Comparison of ENCODE assay signal across 9 cellular contexts in the genomic region with DNA sequence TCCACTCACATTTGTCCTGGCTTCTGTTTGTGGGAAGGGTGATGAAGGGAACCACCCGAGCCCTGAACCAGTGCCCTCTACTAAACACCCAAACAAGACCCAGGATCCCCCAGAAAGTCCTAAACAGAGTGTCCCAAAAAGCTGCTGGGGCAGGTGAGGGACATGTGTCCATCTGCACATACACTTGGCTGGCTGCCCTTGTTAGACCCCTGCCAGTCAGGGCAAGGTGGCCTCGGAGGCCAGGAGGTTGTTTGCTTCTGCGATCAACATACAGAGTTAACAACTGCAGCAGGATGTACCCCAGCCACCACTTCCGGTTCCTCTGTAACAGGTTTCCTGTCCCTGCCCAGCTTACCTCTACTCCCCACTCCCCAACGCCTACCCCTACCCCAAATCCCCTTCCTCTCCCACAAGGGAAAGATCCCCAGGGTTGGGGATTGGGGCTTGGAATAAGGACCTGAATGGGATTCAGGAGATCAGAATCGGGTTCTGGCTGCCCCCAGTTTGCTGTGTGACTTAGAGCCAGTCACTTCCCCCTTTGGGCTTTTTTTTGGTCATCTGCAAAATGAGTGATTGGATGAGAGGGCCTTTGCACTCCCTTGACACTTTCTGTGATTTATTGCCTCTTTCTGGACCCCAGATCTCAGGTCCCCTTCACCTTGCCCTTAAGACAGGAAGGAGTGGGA. TPM values are rescaled to one million over a fixed set of nuclear protein-coding genes. Genes with fewer than 3 reads are reported as not detected.
DNase-seq lines count a peak whose midpoint lies in the region; ATAC-seq, FAIRE-seq and TF ChIP-seq lines count a peak whose summit lies in the region.
"Had no signal": no experiment of that assay in that cellular context is flagged by ENCODE, and none has a peak within 500 bp of the region (broad histone marks: within the 10 kb centered on the region; RNA-seq: fewer than 3 reads in every experiment).

No MANE protein-coding gene starts in this region.

- TF ChIP-seq POLR2A in HepG2 (IDR thresholded peaks at IDR 0.05; ENCODE audit: insufficient read depth in 1 of 2, low read depth in 2 of 2, low read length in 2 of 2) (no peak), vagina (IDR thresholded peaks at IDR 0.05) (no peak), lower leg skin (IDR thresholded peaks at IDR 0.05) (no peak)

- peak; percentile 60 for DNase-seq in cardiac septum (ENCODE audit: low spot score)
- DNase-seq in Right ventricle myocardium superior, result no peak
- peak; percentile 83 for DNase-seq in activated CD8-positive, alpha-beta memory T cell treated with anti-CD3 and anti-CD28 coated beads for 24 hours
- DNase-seq in HepG2 (ENCODE audit: low spot score), result no peak
- peak; percentile 70 to 77 for DNase-seq in vagina (ENCODE audit: extremely low spot score in 2 of 2)
- DNase-seq in NCI-H1694 (lab: John Stamatoyannopoulos, UW), result no peak
- no peak for DNase-seq in lower leg skin (ENCODE audit: low spot score in 2 of 2)
- DNase-seq: NCI-H748 treated with DMSO at 0.1 percent for 48 hours had no signal

- H3K27me3 ChIP-seq in HepG2 (ENCODE audit: control insufficient read depth in 1 of 2, insufficient read depth in 2 of 2, low read length in 2 of 2), result no peaks in the 10 kb centered on the region
- no peaks in the 10 kb centered on the region for H3K27me3 ChIP-seq in vagina

- 49% methylated on average over 5 of the region's 6 CpGs for WGBS in HepG2 (ENCODE audit: low lambda C conversion rate)
- 67 to 69% methylated on average over 6 of the region's 6 CpGs for WGBS in lower leg skin, 2 donors

- in situ Hi-C loops in HepG2 (cut with HindIII; ENCODE audit: extremely low pct_ligation_motif_present, low pct_unique_long_range_greater_than_20kb), result loop anchor here (10.0 kb wide), 1 partner anchor 423 kb away; the partner anchor contains the start of gene ARMC12

- TF ChIP-seq RAD21 in HepG2 (CRISPR knock-in tag; IDR thresholded peaks at IDR 0.05), result no peak

- H3K79me2 ChIP-seq in HepG2 (ENCODE audit: insufficient read depth, low read length), result no peaks in the 10 kb centered on the region

- H3K36me3 ChIP-seq in HepG2 (replicated peaks in 1 of 2; ENCODE audit: control insufficient read depth in 1 of 2, insufficient read depth in 2 of 2, low read length in 2 of 2), result no peaks in the 10 kb centered on the region
- H3K36me3 ChIP-seq in vagina, result no peaks in the 10 kb centered on the region

- H3K4me3 ChIP-seq in HepG2 (replicated peaks in 1 of 3; ENCODE audit: insufficient read depth in 1 of 3, low read depth in 2 of 3, low read length in 3 of 3) (no peak overlapping the region), vagina (no peak overlapping the region), lower leg skin (ENCODE audit: low read depth, poor library complexity, severe bottlenecking) (no peak overlapping the region)

- no peak overlapping the region for H3K9ac ChIP-seq in HepG2 (ENCODE audit: insufficient read depth, low read depth, low read length)

- TF ChIP-seq CTCF in HepG2 (CRISPR knock-in tag; IDR thresholded peaks at IDR 0.05) (no peak), vagina (IDR thresholded peaks at IDR 0.05) (no peak), lower leg skin (IDR thresholded peaks at IDR 0.05) (no peak)

- CTCF ChIA-PET in HepG2 (lab: Yijun Ruan, JAX; ENCODE audit: low intra/inter-chr PET ratio, low total read pairs), result no interaction called here

- POLR2A ChIA-PET in HepG2 (lab: Yijun Ruan, JAX), result interaction anchor here (1.3 kb wide), 1 partner anchor 9 kb away, joined by 3 read pairs; no protein-coding TSS in a partner anchor

- BruUV-seq in HepG2 (replicated peaks; lab: Mats Ljungman, UMichigan), result no TSS peak

- TF ChIP-seq EP300 in HepG2 (IDR thresholded peaks at IDR 0.05; ENCODE audit: low read depth in 2 of 2, low read length in 2 of 2) (no peak), HepG2 (CRISPR knock-in tag; IDR thresholded peaks at IDR 0.05; ENCODE audit: borderline replicate concordance) (no peak)

- ATAC-seq in Right ventricle myocardium superior (ENCODE audit: poor library complexity) (no peak), HepG2 (no peak), GM21360 (IDR thresholded peaks at IDR 0.05; ENCODE audit: unreplicated experiment) (no peak)

- no peak overlapping the region for H2AFZ ChIP-seq in HepG2 (ENCODE audit: low read length)

- no peaks in the 10 kb centered on the region for H4K20me1 ChIP-seq in HepG2 (ENCODE audit: insufficient read depth, low read length)

- H3K4me1 ChIP-seq in HepG2 (ENCODE audit: insufficient read depth, low read length), result no peaks in the 10 kb centered on the region
- no peaks in the 10 kb centered on the region for H3K4me1 ChIP-seq in vagina

- FAIRE-seq in HepG2 (lab: Jason Lieb, UNC), result no peak

- no peaks in the 10 kb centered on the region for H3K9me3 ChIP-seq in HepG2 (ENCODE audit: low read length)
- no peaks in the 10 kb centered on the region for H3K9me3 ChIP-seq in vagina

- intact Hi-C loops in cardiac septum (cut with DNase I) (no loop called here), Right ventricle myocardium superior (cut with DNase I) (no loop called here), HepG2 (cut with micrococcal nuclease; ENCODE audit: unreplicated experiment) (no loop called here), vagina (cut with DNase I) (loop anchor here (1.0 kb wide), 1 partner anchor 19 kb away; no protein-coding TSS in a partner anchor), lower leg skin (cut with DNase I; ENCODE audit: low total_unique reads) (no loop called here)

- H3K27ac ChIP-seq in HepG2 (ENCODE audit: extremely low read length, insufficient read depth, low read length) (no peak overlapping the region), vagina (no peak overlapping the region)

- H3K4me2 ChIP-seq in HepG2 (ENCODE audit: low read depth, low read length), result no peak overlapping the region

RNA-seq across cellular contexts. Expression of gene DEF6, which starts 13.9 kb away (rescaled TPM):
- total RNA-seq in cardiac septum, result 1.7 TPM
- 0.97 TPM for total RNA-seq in Right ventricle myocardium superior
- 9.6 and 10.0 TPM in 2 replicates for total RNA-seq in HepG2 (2016; rRNA removed; fragmentation: Illumina TruSeq; extraction: Trizol)
- 1.9 and 2.1 TPM in 2 replicates for total RNA-seq in HepG2 (2016; cell fraction: cytosol; rRNA removed; fragmentation: Illumina TruSeq; extraction: Trizol; ENCODE audit: low read depth)
- total RNA-seq in HepG2 (2016; cell fraction: insoluble cytoplasmic fraction; rRNA removed; fragmentation: Illumina TruSeq; extraction: Trizol), result 8.6 and 9.7 TPM in 2 replicates
- total RNA-seq in HepG2 (2016; cell fraction: membrane; rRNA removed; fragmentation: Illumina TruSeq; extraction: Trizol), result 4.0 TPM in 2 replicates
- 10.5 and 10.6 TPM in 2 replicates for total RNA-seq in HepG2 (2016; cell fraction: nucleus; rRNA removed; fragmentation: Illumina TruSeq; extraction: Trizol)
- 5.2 and 7.4 TPM in 2 replicates for polyA plus RNA-seq in HepG2 (2011; rRNA removed)
- polyA plus RNA-seq in HepG2 (2011; cell fraction: cytosol; rRNA removed), result 4.6 and 6.6 TPM in 2 replicates
- 18.1 and 24.9 TPM in 2 replicates for polyA plus RNA-seq in HepG2 (2011; cell fraction: nucleus; rRNA removed)
- polyA plus RNA-seq in HepG2 (2012), result 2.9 and 3.2 TPM in 2 replicates
- polyA plus RNA-seq in HepG2 (2016; cell fraction: cytosol; fragmentation: Illumina TruSeq; extraction: Trizol; ENCODE audit: low read depth), result 1.6 and 1.7 TPM in 2 replicates
- polyA plus RNA-seq in HepG2 (2016; cell fraction: insoluble cytoplasmic fraction; fragmentation: Illumina TruSeq; extraction: Trizol; ENCODE audit: low read depth), result 7.5 and 7.7 TPM in 2 replicates
- polyA plus RNA-seq in HepG2 (2016; cell fraction: membrane; fragmentation: Illumina TruSeq; extraction: Trizol; ENCODE audit: low read depth), result 3.6 TPM in 2 replicates
- 24.8 and 26.1 TPM in 2 replicates for polyA plus RNA-seq in HepG2 (2016; cell fraction: nucleus; fragmentation: Illumina TruSeq; extraction: Trizol; ENCODE audit: insufficient read depth, low read depth)
- polyA minus RNA-seq in HepG2 (2011; rRNA and poly(A)+ RNA removed; ENCODE audit: low replicate concordance), result 0.30 and 9.6 TPM in 2 replicates
- polyA minus RNA-seq in HepG2 (2011; cell fraction: cytosol; rRNA and poly(A)+ RNA removed), result 2.5 and 2.7 TPM in 2 replicates
- 4.6 and 5.2 TPM in 2 replicates for polyA minus RNA-seq in HepG2 (2011; cell fraction: nucleus; rRNA and poly(A)+ RNA removed)
- total RNA-seq in vagina, result 23.1 TPM
- total RNA-seq in lower leg skin, result 10 to 100 TPM; 30.1 to 53.3 (median 39.4) TPM

RNA-seq across cellular contexts. Expression of gene PPARD, which starts 30.8 kb away (rescaled TPM):
- 19.0 TPM for total RNA-seq in cardiac septum
- 12.8 TPM for total RNA-seq in Right ventricle myocardium superior
- 5.8 and 6.1 TPM in 2 replicates for total RNA-seq in HepG2 (2016; rRNA removed; fragmentation: Illumina TruSeq; extraction: Trizol)
- total RNA-seq in HepG2 (2016; cell fraction: cytosol; rRNA removed; fragmentation: Illumina TruSeq; extraction: Trizol; ENCODE audit: low read depth), result 2.7 and 2.8 TPM in 2 replicates
- total RNA-seq in HepG2 (2016; cell fraction: insoluble cytoplasmic fraction; rRNA removed; fragmentation: Illumina TruSeq; extraction: Trizol), result 4.8 and 5.7 TPM in 2 replicates
- total RNA-seq in HepG2 (2016; cell fraction: membrane; rRNA removed; fragmentation: Illumina TruSeq; extraction: Trizol), result 6.6 and 7.6 TPM in 2 replicates
- total RNA-seq in HepG2 (2016; cell fraction: nucleus; rRNA removed; fragmentation: Illumina TruSeq; extraction: Trizol), result 3.7 and 4.7 TPM in 2 replicates
- 13.3 and 16.2 TPM in 2 replicates for polyA plus RNA-seq in HepG2 (2011; rRNA removed)
- polyA plus RNA-seq in HepG2 (2011; cell fraction: cytosol; rRNA removed), result 11.1 and 13.7 TPM in 2 replicates
- polyA plus RNA-seq in HepG2 (2011; cell fraction: nucleus; rRNA removed), result 26.3 and 29.6 TPM in 2 replicates
- polyA plus RNA-seq in HepG2 (2012), result 10.1 and 11.2 TPM in 2 replicates
- 1.9 and 2.4 TPM in 2 replicates for polyA plus RNA-seq in HepG2 (2016; cell fraction: cytosol; fragmentation: Illumina TruSeq; extraction: Trizol; ENCODE audit: low read depth)
- 7.9 and 11.5 TPM in 2 replicates for polyA plus RNA-seq in HepG2 (2016; cell fraction: insoluble cytoplasmic fraction; fragmentation: Illumina TruSeq; extraction: Trizol; ENCODE audit: low read depth)
- 7.6 and 8.0 TPM in 2 replicates for polyA plus RNA-seq in HepG2 (2016; cell fraction: membrane; fragmentation: Illumina TruSeq; extraction: Trizol; ENCODE audit: low read depth)
- polyA plus RNA-seq in HepG2 (2016; cell fraction: nucleus; fragmentation: Illumina TruSeq; extraction: Trizol; ENCODE audit: insufficient read depth, low read depth), result 16.8 and 19.6 TPM in 2 replicates
- 8.4 and 18.8 TPM in 2 replicates for polyA minus RNA-seq in HepG2 (2011; rRNA and poly(A)+ RNA removed; ENCODE audit: low replicate concordance)
- polyA minus RNA-seq in HepG2 (2011; cell fraction: cytosol; rRNA and poly(A)+ RNA removed), result 6.6 and 6.9 TPM in 2 replicates
- polyA minus RNA-seq in HepG2 (2011; cell fraction: nucleus; rRNA and poly(A)+ RNA removed), result 5.6 and 5.7 TPM in 2 replicates
- total RNA-seq in vagina, result 21.9 TPM
- total RNA-seq in lower leg skin, result 10 to 100 TPM; 22.6 to 33.8 (median 27.1) TPM

RNA-seq across cellular contexts. Expression of gene ZNF76, which starts 52.0 kb away (rescaled TPM):
- total RNA-seq in cardiac septum (39.9 TPM), Right ventricle myocardium superior (35.3 TPM), HepG2 (2016; rRNA removed; fragmentation: Illumina TruSeq; extraction: Trizol) (11.8 and 13.2 TPM in 2 replicates), vagina (39.0 TPM), lower leg skin (10 to 100 TPM; 12.4 to 21.4 (median 16.8) TPM)
- 11.7 and 12.1 TPM in 2 replicates for total RNA-seq in HepG2 (2016; cell fraction: cytosol; rRNA removed; fragmentation: Illumina TruSeq; extraction: Trizol; ENCODE audit: low read depth)
- 9.9 and 12.7 TPM in 2 replicates for total RNA-seq in HepG2 (2016; cell fraction: insoluble cytoplasmic fraction; rRNA removed; fragmentation: Illumina TruSeq; extraction: Trizol)
- 21.8 and 26.0 TPM in 2 replicates for total RNA-seq in HepG2 (2016; cell fraction: membrane; rRNA removed; fragmentation: Illumina TruSeq; extraction: Trizol)
- 9.5 and 10.9 TPM in 2 replicates for total RNA-seq in HepG2 (2016; cell fraction: nucleus; rRNA removed; fragmentation: Illumina TruSeq; extraction: Trizol)
- 26.4 and 28.2 TPM in 2 replicates for polyA plus RNA-seq in HepG2 (2011; rRNA removed)
- polyA plus RNA-seq in HepG2 (2011; cell fraction: cytosol; rRNA removed), result 9.0 and 14.0 TPM in 2 replicates
- polyA plus RNA-seq in HepG2 (2011; cell fraction: nucleus; rRNA removed), result 128 and 139 TPM in 2 replicates
- polyA plus RNA-seq in HepG2 (2012), result 15.4 and 17.3 TPM in 2 replicates
- polyA plus RNA-seq in HepG2 (2016; cell fraction: cytosol; fragmentation: Illumina TruSeq; extraction: Trizol; ENCODE audit: low read depth), result 10.6 and 13.2 TPM in 2 replicates
- 14.5 and 16.3 TPM in 2 replicates for polyA plus RNA-seq in HepG2 (2016; cell fraction: insoluble cytoplasmic fraction; fragmentation: Illumina TruSeq; extraction: Trizol; ENCODE audit: low read depth)
- polyA plus RNA-seq in HepG2 (2016; cell fraction: membrane; fragmentation: Illumina TruSeq; extraction: Trizol; ENCODE audit: low read depth), result 22.8 and 27.0 TPM in 2 replicates
- 38.8 and 39.0 TPM in 2 replicates for polyA plus RNA-seq in HepG2 (2016; cell fraction: nucleus; fragmentation: Illumina TruSeq; extraction: Trizol; ENCODE audit: insufficient read depth, low read depth)
- polyA minus RNA-seq in HepG2 (2011; rRNA and poly(A)+ RNA removed; ENCODE audit: low replicate concordance), result 25.8 and 37.6 TPM in 2 replicates
- 3.6 and 4.4 TPM in 2 replicates for polyA minus RNA-seq in HepG2 (2011; cell fraction: cytosol; rRNA and poly(A)+ RNA removed)
- polyA minus RNA-seq in HepG2 (2011; cell fraction: nucleus; rRNA and poly(A)+ RNA removed), result 17.3 and 24.5 TPM in 2 replicates

Comparison
In these comparisons a context has a peak if more than half of its experiments do, and no peak if none do; other contexts are left out.
1. DNase-seq: peak in cardiac septum (single experiment), activated CD8-positive, alpha-beta memory T cell treated with anti-CD3 and anti-CD28 coated beads for 24 hours (single experiment) and vagina (2 of 2); none in Right ventricle myocardium superior (single experiment), HepG2 (single experiment), NCI-H1694 (single experiment) and lower leg skin (0 of 2).